ENCODE assay signal across 1 cellular context in the genomic region with DNA sequence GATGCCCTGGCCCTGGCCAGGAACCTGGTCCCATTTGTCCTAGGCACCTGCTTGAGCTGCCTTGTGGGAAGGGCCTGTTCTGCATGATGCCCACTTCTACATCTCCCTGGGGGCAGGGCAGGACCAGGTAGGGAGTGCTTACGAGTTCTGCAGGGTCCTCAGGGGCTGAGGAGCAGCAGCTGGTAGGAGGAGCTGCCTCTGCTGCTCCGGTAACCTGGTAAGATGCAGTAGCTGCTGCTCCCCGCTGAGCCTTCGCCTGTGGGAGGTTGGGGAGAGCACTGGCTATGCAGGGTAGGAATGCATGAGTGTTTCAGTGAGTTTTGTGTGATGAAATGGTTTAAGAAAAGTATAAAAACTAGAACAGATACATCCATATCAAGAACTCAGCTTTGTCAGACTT.
TF ChIP-seq lines count a peak whose summit lies in the region.

No MANE protein-coding gene starts in this region.

TF ChIP-seq in HEK293, 187 proteins besides CTCF, POLR2A, EP300 and RAD21:
- TF ChIP-seq ZNF148 (tag by site-specific recombination; IDR thresholded peaks at IDR 0.05; ENCODE audit: borderline replicate concordance) (no peak), ZNF292 (tag by site-specific recombination; IDR thresholded peaks at IDR 0.05; ENCODE audit: borderline replicate concordance, low read depth) (no peak), GLIS1 (tag by site-specific recombination; IDR thresholded peaks at IDR 0.05) (peak; percentile 75), ZNF600 (tag by site-specific recombination; IDR thresholded peaks at IDR 0.05) (peak; percentile 86), ZNF223 (tag by site-specific recombination; IDR thresholded peaks at IDR 0.05) (no peak), ZBTB17 (tag by site-specific recombination; IDR thresholded peaks at IDR 0.05) (0 out of 2 replicates have a peak, but pooled peaks have one; percentile 38), ZNF221 (tag by site-specific recombination; IDR thresholded peaks at IDR 0.05; ENCODE audit: borderline replicate concordance) (no peak), SCRT2 (tag by site-specific recombination; IDR thresholded peaks at IDR 0.05) (0 out of 2 replicates have a peak, but pooled peaks have one; percentile 12), ZNF394 (tag by site-specific recombination; IDR thresholded peaks at IDR 0.05; ENCODE audit: borderline replicate concordance) (peak; percentile 91), ZIC2 (tag by site-specific recombination; IDR thresholded peaks at IDR 0.05) (peak; percentile 78), ZSCAN16 (tag by site-specific recombination; IDR thresholded peaks at IDR 0.05) (no peak), ZNF626 (tag by site-specific recombination; IDR thresholded peaks at IDR 0.05) (no peak), ZNF548 (tag by site-specific recombination; IDR thresholded peaks at IDR 0.05) (no peak), ZNF777 (tag by site-specific recombination; IDR thresholded peaks at IDR 0.05; ENCODE audit: borderline replicate concordance) (no peak), ZNF18 (tag by site-specific recombination; IDR thresholded peaks at IDR 0.05) (no peak), ZNF362 (tag by site-specific recombination; IDR thresholded peaks at IDR 0.05) (no peak), ZNF324 (tag by site-specific recombination; IDR thresholded peaks at IDR 0.05) (no peak), ZNF140 (tag by site-specific recombination; IDR thresholded peaks at IDR 0.05) (no peak), MYNN (tag by site-specific recombination; IDR thresholded peaks at IDR 0.05; ENCODE audit: borderline replicate concordance) (no peak), ZNF560 (tag by site-specific recombination; IDR thresholded peaks at IDR 0.05; ENCODE audit: borderline replicate concordance) (no peak), ZFHX2 (tag by site-specific recombination; conservative IDR thresholded peaks at IDR 0.05) (0 out of 2 replicates have a peak, but pooled peaks have one; percentile 29), ZNF837 (tag by site-specific recombination; IDR thresholded peaks at IDR 0.05) (no peak), ZNF112 (tag by site-specific recombination; IDR thresholded peaks at IDR 0.05) (no peak), ZNF335 (tag by site-specific recombination; conservative IDR thresholded peaks at IDR 0.05) (peak; percentile 40; the same call in 1 of the 2 replicates), SETDB1 (IDR thresholded peaks at IDR 0.05; ENCODE audit: insufficient read length, low read length) (no peak), OSR2 (tag by site-specific recombination; IDR thresholded peaks at IDR 0.05) (peak; percentile 98), ZNF707 (tag by site-specific recombination; IDR thresholded peaks at IDR 0.05) (no peak), ZBTB44 (tag by site-specific recombination; IDR thresholded peaks at IDR 0.05) (peak; percentile 50; the same call in 1 of the 2 replicates), ZNF664 (tag by site-specific recombination; IDR thresholded peaks at IDR 0.05) (no peak)
- TF ChIP-seq, protein P1, sequence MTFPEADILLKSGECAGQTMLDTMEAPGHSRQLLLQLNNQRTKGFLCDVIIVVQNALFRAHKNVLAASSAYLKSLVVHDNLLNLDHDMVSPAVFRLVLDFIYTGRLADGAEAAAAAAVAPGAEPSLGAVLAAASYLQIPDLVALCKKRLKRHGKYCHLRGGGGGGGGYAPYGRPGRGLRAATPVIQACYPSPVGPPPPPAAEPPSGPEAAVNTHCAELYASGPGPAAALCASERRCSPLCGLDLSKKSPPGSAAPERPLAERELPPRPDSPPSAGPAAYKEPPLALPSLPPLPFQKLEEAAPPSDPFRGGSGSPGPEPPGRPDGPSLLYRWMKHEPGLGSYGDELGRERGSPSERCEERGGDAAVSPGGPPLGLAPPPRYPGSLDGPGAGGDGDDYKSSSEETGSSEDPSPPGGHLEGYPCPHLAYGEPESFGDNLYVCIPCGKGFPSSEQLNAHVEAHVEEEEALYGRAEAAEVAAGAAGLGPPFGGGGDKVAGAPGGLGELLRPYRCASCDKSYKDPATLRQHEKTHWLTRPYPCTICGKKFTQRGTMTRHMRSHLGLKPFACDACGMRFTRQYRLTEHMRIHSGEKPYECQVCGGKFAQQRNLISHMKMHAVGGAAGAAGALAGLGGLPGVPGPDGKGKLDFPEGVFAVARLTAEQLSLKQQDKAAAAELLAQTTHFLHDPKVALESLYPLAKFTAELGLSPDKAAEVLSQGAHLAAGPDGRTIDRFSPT (tag by site-specific recombination; IDR thresholded peaks at IDR 0.05) = no peak
- TF ChIP-seq, protein P2, sequence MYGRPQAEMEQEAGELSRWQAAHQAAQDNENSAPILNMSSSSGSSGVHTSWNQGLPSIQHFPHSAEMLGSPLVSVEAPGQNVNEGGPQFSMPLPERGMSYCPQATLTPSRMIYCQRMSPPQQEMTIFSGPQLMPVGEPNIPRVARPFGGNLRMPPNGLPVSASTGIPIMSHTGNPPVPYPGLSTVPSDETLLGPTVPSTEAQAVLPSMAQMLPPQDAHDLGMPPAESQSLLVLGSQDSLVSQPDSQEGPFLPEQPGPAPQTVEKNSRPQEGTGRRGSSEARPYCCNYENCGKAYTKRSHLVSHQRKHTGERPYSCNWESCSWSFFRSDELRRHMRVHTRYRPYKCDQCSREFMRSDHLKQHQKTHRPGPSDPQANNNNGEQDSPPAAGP (tag by site-specific recombination; IDR thresholded peaks at IDR 0.05) = no peak
- TF ChIP-seq, protein P3, sequence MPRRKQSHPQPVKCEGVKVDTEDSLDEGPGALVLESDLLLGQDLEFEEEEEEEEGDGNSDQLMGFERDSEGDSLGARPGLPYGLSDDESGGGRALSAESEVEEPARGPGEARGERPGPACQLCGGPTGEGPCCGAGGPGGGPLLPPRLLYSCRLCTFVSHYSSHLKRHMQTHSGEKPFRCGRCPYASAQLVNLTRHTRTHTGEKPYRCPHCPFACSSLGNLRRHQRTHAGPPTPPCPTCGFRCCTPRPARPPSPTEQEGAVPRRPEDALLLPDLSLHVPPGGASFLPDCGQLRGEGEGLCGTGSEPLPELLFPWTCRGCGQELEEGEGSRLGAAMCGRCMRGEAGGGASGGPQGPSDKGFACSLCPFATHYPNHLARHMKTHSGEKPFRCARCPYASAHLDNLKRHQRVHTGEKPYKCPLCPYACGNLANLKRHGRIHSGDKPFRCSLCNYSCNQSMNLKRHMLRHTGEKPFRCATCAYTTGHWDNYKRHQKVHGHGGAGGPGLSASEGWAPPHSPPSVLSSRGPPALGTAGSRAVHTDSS (tag by site-specific recombination; IDR thresholded peaks at IDR 0.05) = no peak
- TF ChIP-seq, protein P4, sequence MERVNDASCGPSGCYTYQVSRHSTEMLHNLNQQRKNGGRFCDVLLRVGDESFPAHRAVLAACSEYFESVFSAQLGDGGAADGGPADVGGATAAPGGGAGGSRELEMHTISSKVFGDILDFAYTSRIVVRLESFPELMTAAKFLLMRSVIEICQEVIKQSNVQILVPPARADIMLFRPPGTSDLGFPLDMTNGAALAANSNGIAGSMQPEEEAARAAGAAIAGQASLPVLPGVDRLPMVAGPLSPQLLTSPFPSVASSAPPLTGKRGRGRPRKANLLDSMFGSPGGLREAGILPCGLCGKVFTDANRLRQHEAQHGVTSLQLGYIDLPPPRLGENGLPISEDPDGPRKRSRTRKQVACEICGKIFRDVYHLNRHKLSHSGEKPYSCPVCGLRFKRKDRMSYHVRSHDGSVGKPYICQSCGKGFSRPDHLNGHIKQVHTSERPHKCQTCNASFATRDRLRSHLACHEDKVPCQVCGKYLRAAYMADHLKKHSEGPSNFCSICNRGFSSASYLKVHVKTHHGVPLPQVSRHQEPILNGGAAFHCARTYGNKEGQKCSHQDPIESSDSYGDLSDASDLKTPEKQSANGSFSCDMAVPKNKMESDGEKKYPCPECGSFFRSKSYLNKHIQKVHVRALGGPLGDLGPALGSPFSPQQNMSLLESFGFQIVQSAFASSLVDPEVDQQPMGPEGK (tag by site-specific recombination; IDR thresholded peaks at IDR 0.05) = peak; percentile 32; the same call in 1 of the 2 replicates
